Comparison of ENCODE assay signal across 8 cellular contexts in genomic region chr3:129490273-129490675, GRCh38. TPM values are rescaled to one million over a fixed set of nuclear protein-coding genes. Genes with fewer than 3 reads are reported as not detected.
DNase-seq lines count a peak whose midpoint lies in the region; ATAC-seq and TF ChIP-seq lines count a peak whose summit lies in the region.

No MANE protein-coding gene starts in this region.

- ATAC-seq in HG02678 (IDR thresholded peaks at IDR 0.05; ENCODE audit: unreplicated experiment): peak; percentile 74
- ATAC-seq in GM21717 (IDR thresholded peaks at IDR 0.05; ENCODE audit: unreplicated experiment): no peak

- in situ Hi-C loops in brain microvascular endothelial cell (cut with HindIII; ENCODE audit: low pct_ligation_motif_present, low sequenced_read_pairs): no loop called here

- H3K4me1 ChIP-seq in sigmoid colon: peaks cover 0 to 22% (median 8%) of the 10 kb centered on the region in 4 donors

- H3K36me3 ChIP-seq in GM06990 (ENCODE audit: control insufficient read depth, insufficient read depth, low read length) (peaks cover 1% of the 10 kb centered on the region), brain microvascular endothelial cell (replicated peaks) (no peaks in the 10 kb centered on the region), sigmoid colon (peaks cover 2 to 46% (median 4%) of the 10 kb centered on the region in 4 donors)

- TF ChIP-seq POLR2A in sigmoid colon (IDR thresholded peaks at IDR 0.05): no peak

- H3K27ac ChIP-seq in brain microvascular endothelial cell: peak overlapping the region; percentile 49
- H3K27ac ChIP-seq in sigmoid colon: peak overlapping the region; percentile 69 to 89 (median 74)

- TF ChIP-seq EP300 in sigmoid colon (IDR thresholded peaks at IDR 0.05): peak in 1 of 4 donors; percentile 73

- no peaks in the 10 kb centered on the region for H3K9me3 ChIP-seq in sigmoid colon

- TF ChIP-seq CTCF in GM06990 (IDR thresholded peaks at IDR 0.05; ENCODE audit: insufficient read depth, low read length, poor library complexity, severe bottlenecking) (peak; percentile 89), brain microvascular endothelial cell (IDR thresholded peaks at IDR 0.05; ENCODE audit: low read depth, low read length, missing control alignments) (peak; percentile 95), sigmoid colon (IDR thresholded peaks at IDR 0.05) (peak; percentile 31 to 80 (median 75))

- intact Hi-C loops in sigmoid colon (cut with DNase I): loop anchor here (2.0 to 5.0 kb wide), 4 partner anchors 117 to 445 kb away; partner anchors contain the start of gene PLXND1

- no peaks in the 10 kb centered on the region for H3K27me3 ChIP-seq in GM06990 (replicated peaks; ENCODE audit: control insufficient read depth, insufficient read depth, low read length)
- no peaks in the 10 kb centered on the region for H3K27me3 ChIP-seq in brain microvascular endothelial cell (replicated peaks)
- H3K27me3 ChIP-seq in sigmoid colon: no peaks in the 10 kb centered on the region

- no peak overlapping the region for H3K4me3 ChIP-seq in GM06990 (replicated peaks; ENCODE audit: low read depth, low read length)
- no peak overlapping the region for H3K4me3 ChIP-seq in brain microvascular endothelial cell (ENCODE audit: low read depth, low read length)
- no peak overlapping the region for H3K4me3 ChIP-seq in sigmoid colon

- DNase-seq in GM06990 (ENCODE audit: extremely low read depth, insufficient read length) (no peak), NCI-H1694 (lab: John Stamatoyannopoulos, UW) (peak; percentile 80), T-helper 9 cell (peak; percentile 34), brain microvascular endothelial cell (peak; percentile 90), iPS DF 4.7 (ENCODE audit: extremely low read depth, low spot score) (peak; percentile 76), sigmoid colon (peak; percentile 94)

- WGBS in sigmoid colon, 2 donors: 24 to 27% methylated on average over 5 of the region's 5 CpGs

RNA-seq across cellular contexts. Expression of gene RHO, which starts 38.2 kb away (rescaled TPM):
- not detected for total RNA-seq in sigmoid colon
- polyA plus RNA-seq in sigmoid colon: not detected

RNA-seq across cellular contexts. Expression of gene IFT122, which starts 50.2 kb away (rescaled TPM):
- total RNA-seq in sigmoid colon: 10 to 100 TPM; 15.8 to 21.4 (median 17.8) TPM
- polyA plus RNA-seq in sigmoid colon: 10 to 100 TPM in 2 of 3 donors, 1 to 10 TPM in 1; 4.2 to 15.6 (median 13.6) TPM

RNA-seq across cellular contexts. Expression of gene MBD4, which starts 50.5 kb away (rescaled TPM):
- total RNA-seq in sigmoid colon: 10 to 100 TPM; 13.3 to 18.4 (median 16.6) TPM
- 10 to 100 TPM; 11.8 to 21.6 (median 15.0) TPM for polyA plus RNA-seq in sigmoid colon

RNA-seq across cellular contexts. Expression of gene H1-8, which starts 52.7 kb away (rescaled TPM):
- not detected for total RNA-seq in sigmoid colon
- not detected for polyA plus RNA-seq in sigmoid colon
